9 cellular contexts compared by ENCODE assay signal in genomic region chr1:8874230-8875201, GRCh38. TPM values are rescaled to one million over a fixed set of nuclear protein-coding genes. Genes with fewer than 3 reads are reported as not detected.
DNase-seq lines count a peak whose midpoint lies in the region; ATAC-seq and TF ChIP-seq lines count a peak whose summit lies in the region.
"Had no signal": no experiment of that assay in that cellular context is flagged by ENCODE, and none has a peak within 500 bp of the region (broad histone marks: within the 10 kb centered on the region; RNA-seq: fewer than 3 reads in every experiment).

No MANE protein-coding gene starts in this region.

- H3K9me3 Mint-ChIP-seq in endothelial cell (ENCODE audit: unreplicated experiment), result no peaks in the 10 kb centered on the region

- DNase-seq in RKO (ENCODE audit: low spot score) (peak; percentile 47), endothelial cell (ENCODE audit: low spot score) (no peak), retinal pigment epithelial cell (ENCODE audit: low read depth) (no peak), putamen (ENCODE audit: low spot score) (no peak)
- no peak for DNase-seq in stimulated activated naive CD4-positive, alpha-beta T cell treated with Interleukin-2 at 50 U/mL for 16 hours (lab: John Stamatoyannopoulos, UW)
- DNase-seq: NCI-H526 had no signal

- peaks cover 40% of the 10 kb centered on the region for H3K36me3 Mint-ChIP-seq in endothelial cell (ENCODE audit: low read depth, unreplicated experiment)

- no peak for TF ChIP-seq CTCF in endothelial cell (IDR thresholded peaks at IDR 0.05; ENCODE audit: unreplicated experiment)
- no peak for TF ChIP-seq CTCF in retinal pigment epithelial cell (conservative IDR thresholded peaks at IDR 0.05; ENCODE audit: low read depth, low read length)

- H3K27ac Mint-ChIP-seq in endothelial cell (ENCODE audit: unreplicated experiment), result peak overlapping the region; percentile 76

- peaks cover 12% of the 10 kb centered on the region for H3K27me3 Mint-ChIP-seq in endothelial cell (ENCODE audit: unreplicated experiment)

- ATAC-seq in HG03097 (IDR thresholded peaks at IDR 0.05; ENCODE audit: low FRiP score, unreplicated experiment) (no peak), GM19397 (IDR thresholded peaks at IDR 0.05; ENCODE audit: unreplicated experiment) (no peak)

- no peak overlapping the region for H3K4me3 Mint-ChIP-seq in endothelial cell (ENCODE audit: unreplicated experiment)

- peaks cover 27% of the 10 kb centered on the region for H3K4me1 Mint-ChIP-seq in endothelial cell (ENCODE audit: unreplicated experiment)

- peak overlapping the region; percentile 64 for H3K4me3 ChIP-seq in GM08714 (ENCODE audit: low read length)
- H3K4me3 ChIP-seq in retinal pigment epithelial cell (ENCODE audit: low read length), result peak overlapping the region; percentile 90

RNA-seq across cellular contexts. Expression of gene ENO1, which starts 4.0 kb away (rescaled TPM):
- 626 TPM for total RNA-seq in endothelial cell (ENCODE audit: unreplicated experiment)

RNA-seq across cellular contexts. Expression of gene RERE, which starts 57.1 kb away (rescaled TPM):
- total RNA-seq in endothelial cell (ENCODE audit: unreplicated experiment), result 115 TPM
